8 cellular contexts compared by ENCODE assay signal in the genomic region with DNA sequence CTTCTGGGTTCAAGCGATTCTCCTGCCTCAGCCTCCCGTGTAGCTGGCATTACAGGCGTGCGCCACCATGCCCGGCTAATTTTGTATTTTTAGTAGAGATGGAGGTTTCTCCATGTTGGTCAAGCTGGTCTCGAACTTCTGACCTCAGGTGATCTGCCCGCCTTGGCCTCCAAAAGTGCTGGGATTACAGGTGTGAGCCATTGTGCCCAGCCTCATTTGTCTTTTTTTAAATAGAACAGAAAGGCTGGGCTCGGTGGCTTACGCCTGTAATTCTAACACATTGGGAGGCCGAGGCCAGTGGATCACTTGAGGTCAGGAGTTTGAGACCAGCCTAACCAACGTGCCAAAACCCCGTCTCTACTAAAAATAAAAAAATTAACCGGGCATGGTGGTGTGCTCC. TPM values are rescaled to one million over a fixed set of nuclear protein-coding genes. Genes with fewer than 3 reads are reported as not detected.
DNase-seq lines count a peak whose midpoint lies in the region; ATAC-seq, FAIRE-seq and TF ChIP-seq lines count a peak whose summit lies in the region.
"Not testable (repeated sequence)": the region's sequence is repeated elsewhere in the genome, so short reads cannot be mapped to it uniquely, and the experiment has no call there.

No MANE protein-coding gene starts in this region.

- WGBS in A549 (ENCODE audit: missing lambda C conversion rate) = 95% methylated on average over 13 of the region's 13 CpGs

- H2AFZ ChIP-seq in PC-9 = not testable (repeated sequence)

- not testable (repeated sequence) for BruUV-seq in Calu3 (replicated peaks; lab: Mats Ljungman, UMichigan); PC-9 (replicated peaks; lab: Mats Ljungman, UMichigan)

- peak overlapping the region; percentile 100 for H3K4me3 Mint-ChIP-seq in Calu3 (ENCODE audit: low read depth, unreplicated experiment)
- H3K4me3 Mint-ChIP-seq in activated CD4-positive, alpha-beta T cell treated with anti-CD3 and anti-CD28 coated beads, Interleukin-2, amount 10 ng/mL, durations not matched to agents 7 days and 5 days = peak overlapping the region; percentile 50
- H3K4me3 Mint-ChIP-seq in activated naive CD4-positive, alpha-beta T cell treated with anti-CD3 and anti-CD28 coated beads, Interleukin-2, amount 10 ng/mL, durations not matched to agents 7 days and 5 days = peak overlapping the region; percentile 43
- peak overlapping the region; percentile 45 for H3K4me3 Mint-ChIP-seq in chondrocyte (ENCODE audit: unreplicated experiment)
- peak overlapping the region; percentile 33 for H3K4me3 Mint-ChIP-seq in mesothelial cell of epicardium

- not testable (repeated sequence) for H3K27me3 Mint-ChIP-seq in Calu3 (ENCODE audit: unreplicated experiment); activated CD4-positive, alpha-beta T cell treated with anti-CD3 and anti-CD28 coated beads, Interleukin-2, amount 10 ng/mL, durations not matched to agents 7 days and 5 days; activated naive CD4-positive, alpha-beta T cell treated with anti-CD3 and anti-CD28 coated beads, Interleukin-2, amount 10 ng/mL, durations not matched to agents 7 days and 5 days; chondrocyte (ENCODE audit: low read depth); mesothelial cell of epicardium (ENCODE audit: low read depth)

- not testable (repeated sequence) for H3K27ac ChIP-seq in A549, PC-9
- H3K27ac ChIP-seq in neutrophil = peak overlapping the region; percentile 99

- H3K9me2 ChIP-seq in PC-9 (ENCODE audit: insufficient read depth) = not testable (repeated sequence)

- not testable (repeated sequence) for TF ChIP-seq RAD21 in A549 (conservative IDR thresholded peaks at IDR 0.05 in 1 of 2, IDR thresholded peaks at IDR 0.05 in 1 of 2)

- H3K9me3 ChIP-seq in A549; PC-9 (ENCODE audit: insufficient read depth, low read depth); neutrophil: not testable (repeated sequence)

- H3K9me3 Mint-ChIP-seq in Calu3 (ENCODE audit: low read depth, unreplicated experiment); activated CD4-positive, alpha-beta T cell treated with anti-CD3 and anti-CD28 coated beads, Interleukin-2, amount 10 ng/mL, durations not matched to agents 7 days and 5 days; activated naive CD4-positive, alpha-beta T cell treated with anti-CD3 and anti-CD28 coated beads, Interleukin-2, amount 10 ng/mL, durations not matched to agents 7 days and 5 days; chondrocyte (ENCODE audit: low read depth); mesothelial cell of epicardium: not testable (repeated sequence)

- H3K79me2 ChIP-seq in PC-9 (ENCODE audit: low read depth) = peaks cover 82% of the 10 kb centered on the region

- not testable (repeated sequence) for FAIRE-seq in A549 (lab: Jason Lieb, UNC)

- H3K4me2 ChIP-seq in A549 (peak overlapping the region; percentile 91; the same call in 1 of the 3 replicates), PC-9 (peak overlapping the region; percentile 88; the same call in 1 of the 2 replicates)

- H3F3A ChIP-seq in PC-9 (ENCODE audit: insufficient read depth, low read depth) = peaks cover 48% of the 10 kb centered on the region

- TF ChIP-seq EP300 in A549 (IDR thresholded peaks at IDR 0.05) = not testable (repeated sequence)

- POLR2A ChIA-PET in A549 (lab: Yijun Ruan, JAX) = interaction anchor here (0.7 to 3.0 kb wide), 2 partner anchors 10 to 30 kb away, joined by 3 to 26 read pairs; no protein-coding TSS in a partner anchor
- POLR2A ChIA-PET in PC-9 (lab: Charles Lee; ENCODE audit: unreplicated experiment); activated CD4-positive, alpha-beta T cell treated with anti-CD3 and anti-CD28 coated beads, Interleukin-2, amount 10 ng/mL, durations not matched to agents 7 days and 5 days (lab: Charles Lee): not testable (repeated sequence)

- DNase-seq in A549 (ENCODE audit: low read depth in 1 of 2, low spot score in 1 of 2); Calu3; PC-9; activated CD4-positive, alpha-beta T cell treated with anti-CD3 and anti-CD28 coated beads, Interleukin-2, amount 10 ng/mL, durations not matched to agents 7 days and 5 days; activated naive CD4-positive, alpha-beta T cell treated with anti-CD3 and anti-CD28 coated beads, Interleukin-2, amount 10 ng/mL, durations not matched to agents 7 days and 5 days; chondrocyte (ENCODE audit: low spot score); mesothelial cell of epicardium (ENCODE audit: low spot score in 2 of 2, unreplicated experiment in 2 of 2): not testable (repeated sequence)

- not testable (repeated sequence) for H3K27ac Mint-ChIP-seq in Calu3 (ENCODE audit: unreplicated experiment); activated CD4-positive, alpha-beta T cell treated with anti-CD3 and anti-CD28 coated beads, Interleukin-2, amount 10 ng/mL, durations not matched to agents 7 days and 5 days; activated naive CD4-positive, alpha-beta T cell treated with anti-CD3 and anti-CD28 coated beads, Interleukin-2, amount 10 ng/mL, durations not matched to agents 7 days and 5 days; chondrocyte (ENCODE audit: unreplicated experiment); mesothelial cell of epicardium

- H3K36me3 Mint-ChIP-seq in Calu3 (ENCODE audit: insufficient read depth, unreplicated experiment) (peaks cover 100% of the 10 kb centered on the region), chondrocyte (ENCODE audit: low read depth) (peaks cover 18% of the 10 kb centered on the region)
- H3K36me3 Mint-ChIP-seq in activated CD4-positive, alpha-beta T cell treated with anti-CD3 and anti-CD28 coated beads, Interleukin-2, amount 10 ng/mL, durations not matched to agents 7 days and 5 days (ENCODE audit: low read depth) = peaks cover 31% of the 10 kb centered on the region
- peaks cover 20% of the 10 kb centered on the region for H3K36me3 Mint-ChIP-seq in activated naive CD4-positive, alpha-beta T cell treated with anti-CD3 and anti-CD28 coated beads, Interleukin-2, amount 10 ng/mL, durations not matched to agents 7 days and 5 days
- H3K36me3 Mint-ChIP-seq in mesothelial cell of epicardium = not testable (repeated sequence)

- not testable (repeated sequence) for H3K27me3 ChIP-seq in PC-9 (ENCODE audit: insufficient read depth, low read depth); neutrophil

- not testable (repeated sequence) for TF ChIP-seq POLR2A in A549 (IDR thresholded peaks at IDR 0.05; ENCODE audit: low read length)

- not testable (repeated sequence) for H3K4me3 ChIP-seq in A549, PC-9
- H3K4me3 ChIP-seq in neutrophil (ENCODE audit: low read depth in 1 of 2, low read length in 1 of 2) = peak overlapping the region; percentile 86 to 96

- H3K4me1 Mint-ChIP-seq in Calu3 (ENCODE audit: low read depth, unreplicated experiment) (peaks cover 14% of the 10 kb centered on the region), chondrocyte (ENCODE audit: low read depth) (peaks cover 30% of the 10 kb centered on the region), mesothelial cell of epicardium (peaks cover 24% of the 10 kb centered on the region)
- H3K4me1 Mint-ChIP-seq in activated CD4-positive, alpha-beta T cell treated with anti-CD3 and anti-CD28 coated beads, Interleukin-2, amount 10 ng/mL, durations not matched to agents 7 days and 5 days = peaks cover 30% of the 10 kb centered on the region
- peaks cover 25% of the 10 kb centered on the region for H3K4me1 Mint-ChIP-seq in activated naive CD4-positive, alpha-beta T cell treated with anti-CD3 and anti-CD28 coated beads, Interleukin-2, amount 10 ng/mL, durations not matched to agents 7 days and 5 days

- CTCF ChIA-PET in A549 (lab: Yijun Ruan, JAX) = interaction anchor here (0.6 to 2.4 kb wide), 3 partner anchors 25 to 255 kb away, joined by 3 to 11 read pairs (median 3); no protein-coding TSS in a partner anchor
- CTCF ChIA-PET in Calu3 (lab: Charles Lee) = not testable (repeated sequence)
- CTCF ChIA-PET in PC-9 (lab: Charles Lee) = interaction anchor here (0.7 kb wide), 1 partner anchor 274 kb away, joined by 5 read pairs; no protein-coding TSS in a partner anchor
- CTCF ChIA-PET in activated CD4-positive, alpha-beta T cell treated with anti-CD3 and anti-CD28 coated beads, Interleukin-2, amount 10 ng/mL, durations not matched to agents 7 days and 5 days (lab: Charles Lee) = interaction anchor here (0.5 kb wide), 1 partner anchor 315 kb away, joined by 4 read pairs; no protein-coding TSS in a partner anchor
- CTCF ChIA-PET in activated naive CD4-positive, alpha-beta T cell treated with anti-CD3 and anti-CD28 coated beads, Interleukin-2, amount 10 ng/mL, durations not matched to agents 7 days and 5 days (lab: Charles Lee) = interaction anchor here (0.7 to 1.3 kb wide), 2 partner anchors 81 to 206 kb away, joined by 3 to 4 read pairs; no protein-coding TSS in a partner anchor

- peaks cover 42% of the 10 kb centered on the region for H4K20me1 ChIP-seq in PC-9 (ENCODE audit: insufficient read depth)

- peaks cover 14% of the 10 kb centered on the region; the same call in 2 of the 3 replicates for H3K4me1 ChIP-seq in A549
- peaks cover 28% of the 10 kb centered on the region for H3K4me1 ChIP-seq in PC-9 (replicated peaks; ENCODE audit: insufficient read depth)
- peaks cover 64 to 76% of the 10 kb centered on the region in 2 experiments for H3K4me1 ChIP-seq in neutrophil (ENCODE audit: control insufficient read depth in 1 of 2, insufficient read depth in 1 of 2, low read depth in 1 of 2, low read length in 1 of 2)

- TF ChIP-seq CTCF in A549 (IDR thresholded peaks at IDR 0.05); Calu3 (IDR thresholded peaks at IDR 0.05; ENCODE audit: unreplicated experiment); PC-9 (conservative IDR thresholded peaks at IDR 0.05); chondrocyte (IDR thresholded peaks at IDR 0.05); mesothelial cell of epicardium (IDR thresholded peaks at IDR 0.05; ENCODE audit: unreplicated experiment); neutrophil (IDR thresholded peaks at IDR 0.05): not testable (repeated sequence)

- intact Hi-C loops in Calu3 (cut with micrococcal nuclease; ENCODE audit: unreplicated experiment) (loop anchor here (10.0 kb wide), 1 partner anchor 152 kb away; no protein-coding TSS in a partner anchor), PC-9 (cut with micrococcal nuclease; ENCODE audit: unreplicated experiment) (loop anchor here (10.0 kb wide), 1 partner anchor 198 kb away; a partner anchor contains a TSS)

- H3K36me3 ChIP-seq in PC-9 (ENCODE audit: low read depth) (peaks cover 33% of the 10 kb centered on the region), neutrophil (peaks cover 50% of the 10 kb centered on the region)

- not testable (repeated sequence) for ATAC-seq in A549

RNA-seq across cellular contexts. Expression of a gene that starts 2.0 kb away (rescaled TPM):
- polyA plus RNA-seq in A549 (2011; rRNA removed) (86.3 and 93.9 TPM in 2 replicates), A549 (2017; fragmentation: RNase III; extraction: RNeasy Plus Mini Kit Qiagen cat#74134 plus additional on column Dnase treatment) (94.1 to 102 TPM (median 99.0 TPM) in 3 replicates)
- polyA plus RNA-seq in A549 (2012; cell fraction: cytosol; rRNA removed) = 110 and 126 TPM in 2 replicates
- polyA plus RNA-seq in A549 (2012; cell fraction: nucleus; rRNA removed) = 116 and 134 TPM in 2 replicates
- polyA minus RNA-seq in A549 (2011; rRNA and poly(A)+ RNA removed) = 44.8 and 56.1 TPM in 2 replicates
- total RNA-seq in Calu3 (2022) (192 and 197 TPM in 2 replicates), PC-9 (2021) (149 and 158 TPM in 2 replicates), chondrocyte (102 to 141 TPM (median 138 TPM) in 3 replicates), mesothelial cell of epicardium (73.1 to 77.3 TPM (median 73.8 TPM) in 3 replicates)
- total RNA-seq in activated CD4-positive, alpha-beta T cell treated with anti-CD3 and anti-CD28 coated beads, Interleukin-2, amount 10 ng/mL, durations not matched to agents 7 days and 5 days = 10 to 100 TPM; 39.6 to 41.6 TPM

RNA-seq across cellular contexts. Expression of a gene that starts 5.7 kb away (rescaled TPM):
- not detected in 2 replicates for polyA plus RNA-seq in A549 (2011; rRNA removed)
- polyA plus RNA-seq in A549 (2012; cell fraction: cytosol; rRNA removed) = not detected in 2 replicates
- polyA plus RNA-seq in A549 (2012; cell fraction: nucleus; rRNA removed) = not detected in 2 replicates
- not detected in 3 replicates for polyA plus RNA-seq in A549 (2017; fragmentation: RNase III; extraction: RNeasy Plus Mini Kit Qiagen cat#74134 plus additional on column Dnase treatment)
- polyA minus RNA-seq in A549 (2011; rRNA and poly(A)+ RNA removed) = not detected in 2 replicates
- total RNA-seq in Calu3 (2022) = 0.24 TPM in 1 of 2 replicates, not detected in the other
- not detected in 2 replicates for total RNA-seq in PC-9 (2021)
- total RNA-seq in activated CD4-positive, alpha-beta T cell treated with anti-CD3 and anti-CD28 coated beads, Interleukin-2, amount 10 ng/mL, durations not matched to agents 7 days and 5 days = not detected
- total RNA-seq in chondrocyte = not detected in 3 replicates
- total RNA-seq in mesothelial cell of epicardium = not detected in 3 replicates

RNA-seq across cellular contexts. Expression of a gene that starts 27.9 kb away (rescaled TPM):
- polyA plus RNA-seq in A549 (2011; rRNA removed) (20.3 and 20.4 TPM in 2 replicates), A549 (2017; fragmentation: RNase III; extraction: RNeasy Plus Mini Kit Qiagen cat#74134 plus additional on column Dnase treatment) (21.7 to 23.2 TPM (median 23.2 TPM) in 3 replicates)
- polyA plus RNA-seq in A549 (2012; cell fraction: cytosol; rRNA removed) = 15.9 and 19.9 TPM in 2 replicates
- polyA plus RNA-seq in A549 (2012; cell fraction: nucleus; rRNA removed) = 31.2 and 34.8 TPM in 2 replicates
- polyA minus RNA-seq in A549 (2011; rRNA and poly(A)+ RNA removed) = 27.1 and 32.7 TPM in 2 replicates
- total RNA-seq in Calu3 (2022) (79.9 and 85.9 TPM in 2 replicates), PC-9 (2021) (47.0 and 48.1 TPM in 2 replicates), chondrocyte (44.2 to 46.6 TPM (median 45.1 TPM) in 3 replicates), mesothelial cell of epicardium (40.6 to 43.2 TPM (median 41.6 TPM) in 3 replicates)
- total RNA-seq in activated CD4-positive, alpha-beta T cell treated with anti-CD3 and anti-CD28 coated beads, Interleukin-2, amount 10 ng/mL, durations not matched to agents 7 days and 5 days = 10 to 100 TPM; 54.0 to 58.7 TPM

RNA-seq across cellular contexts. Expression of a gene that starts 36.0 kb away (rescaled TPM):
- polyA plus RNA-seq in A549 (2011; rRNA removed) (0.17 and 0.26 TPM in 2 replicates), A549 (2017; fragmentation: RNase III; extraction: RNeasy Plus Mini Kit Qiagen cat#74134 plus additional on column Dnase treatment) (0.32 to 0.43 TPM (median 0.42 TPM) in 3 replicates)
- polyA plus RNA-seq in A549 (2012; cell fraction: cytosol; rRNA removed) = 0.32 and 0.76 TPM in 2 replicates
- polyA plus RNA-seq in A549 (2012; cell fraction: nucleus; rRNA removed) = 1.2 and 1.3 TPM in 2 replicates
- polyA minus RNA-seq in A549 (2011; rRNA and poly(A)+ RNA removed) = 2.6 and 2.8 TPM in 2 replicates
- total RNA-seq in Calu3 (2022) (2.5 and 3.2 TPM in 2 replicates), PC-9 (2021) (3.6 and 4.9 TPM in 2 replicates), chondrocyte (5.9 to 8.3 TPM (median 6.0 TPM) in 3 replicates), mesothelial cell of epicardium (11.3 to 11.6 TPM (median 11.6 TPM) in 3 replicates)
- not detected for total RNA-seq in activated CD4-positive, alpha-beta T cell treated with anti-CD3 and anti-CD28 coated beads, Interleukin-2, amount 10 ng/mL, durations not matched to agents 7 days and 5 days

Comparison
In these comparisons a context has a peak if more than half of its experiments do, and no peak if none do; other contexts are left out.
1. H3K4me3 Mint-ChIP-seq: peak in every context shown above with its lines; median percentile 100 in Calu3; 50 in activated CD4-positive, alpha-beta T cell treated with anti-CD3 and anti-CD28 coated beads, Interleukin-2, amount 10 ng/mL, durations not matched to agents 7 days and 5 days; 45 in chondrocyte; 43 in activated naive CD4-positive, alpha-beta T cell treated with anti-CD3 and anti-CD28 coated beads, Interleukin-2, amount 10 ng/mL, durations not matched to agents 7 days and 5 days; 33 in mesothelial cell of epicardium.